ENCODE assay signal across 1 cellular context in the genomic region with DNA sequence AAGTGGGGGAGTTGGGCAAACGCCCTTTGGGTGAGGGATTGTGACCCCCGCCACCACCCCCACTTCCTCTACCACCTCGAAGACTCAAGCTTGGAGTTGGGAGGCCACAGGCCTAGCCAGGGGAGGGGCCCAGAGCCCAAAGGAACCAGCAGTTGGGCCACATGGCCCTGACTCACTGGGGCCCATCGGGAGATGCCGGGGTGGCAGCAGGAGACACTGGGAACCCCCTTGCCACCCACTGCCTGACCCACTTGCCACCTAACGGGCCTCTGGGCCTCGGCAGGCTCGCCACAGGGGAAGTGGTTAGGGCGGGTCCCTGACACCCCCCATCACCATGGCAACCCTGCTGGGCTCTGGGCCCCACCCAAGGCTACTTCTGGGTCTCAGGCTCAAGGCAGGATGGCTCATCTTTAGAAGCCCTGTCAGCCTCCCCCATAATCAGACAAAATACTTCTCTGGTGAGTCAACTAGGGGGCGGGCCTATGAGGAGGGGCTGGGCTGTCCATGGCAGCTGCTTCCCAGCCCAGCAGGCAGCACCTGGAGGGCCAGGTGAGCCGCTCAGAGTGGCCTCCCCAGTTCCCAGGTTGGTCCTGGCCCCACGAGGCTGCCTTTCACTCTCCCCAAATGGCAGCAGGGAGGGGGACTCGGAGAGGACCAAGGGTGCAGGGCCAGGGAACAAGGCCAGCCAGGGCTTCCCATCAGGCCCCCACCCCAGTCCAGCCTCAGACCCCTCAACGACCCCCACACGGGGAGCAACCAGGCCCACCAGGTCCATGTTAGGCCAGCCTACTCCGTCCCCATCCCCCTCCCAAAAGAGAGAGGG.
TF ChIP-seq lines count a peak whose summit lies in the region.

No MANE protein-coding gene starts in this region.

TF ChIP-seq in IMR-90, 13 proteins besides CTCF, POLR2A, EP300 and RAD21:
- TF ChIP-seq CEBPB (IDR thresholded peaks at IDR 0.05; ENCODE audit: low read depth, low read length) = no peak
- TF ChIP-seq NFE2L2 (IDR thresholded peaks at IDR 0.05; ENCODE audit: low read depth, low read length) = no peak
- TF ChIP-seq CHD1 (IDR thresholded peaks at IDR 0.05; ENCODE audit: low read depth, low read length) = no peak
- TF ChIP-seq FOS (IDR thresholded peaks at IDR 0.05; ENCODE audit: low read depth, low read length) = no peak
- TF ChIP-seq MXI1 (IDR thresholded peaks at IDR 0.05; ENCODE audit: borderline replicate concordance, low read depth, low read length) = peak; percentile 56
- TF ChIP-seq, protein P1, sequence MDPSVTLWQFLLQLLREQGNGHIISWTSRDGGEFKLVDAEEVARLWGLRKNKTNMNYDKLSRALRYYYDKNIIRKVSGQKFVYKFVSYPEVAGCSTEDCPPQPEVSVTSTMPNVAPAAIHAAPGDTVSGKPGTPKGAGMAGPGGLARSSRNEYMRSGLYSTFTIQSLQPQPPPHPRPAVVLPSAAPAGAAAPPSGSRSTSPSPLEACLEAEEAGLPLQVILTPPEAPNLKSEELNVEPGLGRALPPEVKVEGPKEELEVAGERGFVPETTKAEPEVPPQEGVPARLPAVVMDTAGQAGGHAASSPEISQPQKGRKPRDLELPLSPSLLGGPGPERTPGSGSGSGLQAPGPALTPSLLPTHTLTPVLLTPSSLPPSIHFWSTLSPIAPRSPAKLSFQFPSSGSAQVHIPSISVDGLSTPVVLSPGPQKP (IDR thresholded peaks at IDR 0.05; ENCODE audit: borderline replicate concordance, low read depth, low read length) = no peak
- TF ChIP-seq BHLHE40 (IDR thresholded peaks at IDR 0.05; ENCODE audit: low read depth, low read length) = no peak
- no peak for TF ChIP-seq SMC3 (IDR thresholded peaks at IDR 0.05; ENCODE audit: low read depth, low read length)
- TF ChIP-seq, protein P2, sequence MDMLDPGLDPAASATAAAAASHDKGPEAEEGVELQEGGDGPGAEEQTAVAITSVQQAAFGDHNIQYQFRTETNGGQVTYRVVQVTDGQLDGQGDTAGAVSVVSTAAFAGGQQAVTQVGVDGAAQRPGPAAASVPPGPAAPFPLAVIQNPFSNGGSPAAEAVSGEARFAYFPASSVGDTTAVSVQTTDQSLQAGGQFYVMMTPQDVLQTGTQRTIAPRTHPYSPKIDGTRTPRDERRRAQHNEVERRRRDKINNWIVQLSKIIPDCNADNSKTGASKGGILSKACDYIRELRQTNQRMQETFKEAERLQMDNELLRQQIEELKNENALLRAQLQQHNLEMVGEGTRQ (IDR thresholded peaks at IDR 0.05; ENCODE audit: low read depth, low read length) = peak; percentile 29; the same call in 1 of the 2 replicates
- TF ChIP-seq RCOR1 (IDR thresholded peaks at IDR 0.05; ENCODE audit: insufficient replicate concordance, low read length) = no peak
- no peak for TF ChIP-seq RFX5 (IDR thresholded peaks at IDR 0.05; ENCODE audit: low read depth, low read length)
- peak; percentile 17; the same call in 1 of the 2 replicates for TF ChIP-seq MAZ (IDR thresholded peaks at IDR 0.05; ENCODE audit: borderline replicate concordance, low read depth, low read length)
- no peak for TF ChIP-seq MAFK (IDR thresholded peaks at IDR 0.05; ENCODE audit: low read depth, low read length)
